2 cellular contexts compared by ENCODE assay signal in the genomic region with DNA sequence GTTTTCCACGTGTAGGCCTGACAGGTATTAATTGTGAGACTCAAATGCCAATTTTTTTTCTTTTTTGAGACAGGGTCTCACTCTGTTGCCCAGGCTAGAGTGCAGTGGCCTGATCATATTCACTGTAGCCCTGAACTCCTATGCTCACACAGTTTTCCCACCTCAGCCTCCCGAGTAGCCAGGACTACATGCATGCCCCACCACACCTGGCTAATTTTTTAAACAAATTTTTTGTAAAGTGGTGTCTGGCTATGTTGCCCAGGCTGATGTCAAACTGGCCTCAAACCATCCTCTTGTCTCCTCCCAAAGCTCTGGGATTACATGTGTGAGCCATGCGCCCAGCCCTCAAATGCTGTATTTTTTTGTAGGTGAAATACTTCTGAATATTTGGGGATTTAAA.
TF ChIP-seq lines count a peak whose summit lies in the region.

No MANE protein-coding gene starts in this region.

TF ChIP-seq in HEK293, 187 proteins besides CTCF, POLR2A, EP300 and RAD21:
- peak; percentile 94 for TF ChIP-seq ZNF121 (tag by site-specific recombination; IDR thresholded peaks at IDR 0.05)
- TF ChIP-seq, protein P1, sequence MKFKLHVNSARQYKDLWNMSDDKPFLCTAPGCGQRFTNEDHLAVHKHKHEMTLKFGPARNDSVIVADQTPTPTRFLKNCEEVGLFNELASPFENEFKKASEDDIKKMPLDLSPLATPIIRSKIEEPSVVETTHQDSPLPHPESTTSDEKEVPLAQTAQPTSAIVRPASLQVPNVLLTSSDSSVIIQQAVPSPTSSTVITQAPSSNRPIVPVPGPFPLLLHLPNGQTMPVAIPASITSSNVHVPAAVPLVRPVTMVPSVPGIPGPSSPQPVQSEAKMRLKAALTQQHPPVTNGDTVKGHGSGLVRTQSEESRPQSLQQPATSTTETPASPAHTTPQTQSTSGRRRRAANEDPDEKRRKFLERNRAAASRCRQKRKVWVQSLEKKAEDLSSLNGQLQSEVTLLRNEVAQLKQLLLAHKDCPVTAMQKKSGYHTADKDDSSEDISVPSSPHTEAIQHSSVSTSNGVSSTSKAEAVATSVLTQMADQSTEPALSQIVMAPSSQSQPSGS (tag by site-specific recombination; IDR thresholded peaks at IDR 0.05; ENCODE audit: low read depth): no peak

TF ChIP-seq in K562, 482 proteins besides CTCF, POLR2A, EP300 and RAD21:
- TF ChIP-seq ZNF274 (IDR thresholded peaks at IDR 0.05; ENCODE audit: borderline replicate concordance, low read depth, low read length) (no peak), ZNF121 (CRISPR knock-in tag; conservative IDR thresholded peaks at IDR 0.05) (peak; percentile 21; the same call in 1 of the 2 replicates)
